19 cellular contexts compared by ENCODE assay signal in the genomic region with DNA sequence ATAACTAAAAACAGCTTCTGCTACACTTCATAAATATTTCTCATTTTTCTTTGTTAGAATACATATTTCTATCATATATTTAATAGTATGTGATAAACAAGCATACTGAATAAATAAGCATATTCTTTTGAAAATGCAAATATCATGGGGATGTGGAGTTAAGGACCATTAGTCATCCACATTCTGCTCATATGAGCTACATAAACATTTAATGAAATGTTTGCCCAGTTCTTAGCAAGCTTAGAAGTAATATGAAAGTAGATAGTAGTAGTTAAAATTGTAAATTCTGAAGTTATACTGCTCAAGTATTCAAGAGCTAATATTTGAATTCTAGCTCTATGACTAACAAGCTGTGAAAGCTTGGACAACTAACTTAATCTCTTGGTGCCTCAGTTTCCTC.
DNase-seq lines count a peak whose midpoint lies in the region; ATAC-seq lines count a peak whose summit lies in the region.
"Had no signal": no experiment of that assay in that cellular context is flagged by ENCODE, and none has a peak within 500 bp of the region (broad histone marks: within the 10 kb centered on the region; RNA-seq: fewer than 3 reads in every experiment).

No MANE protein-coding gene starts in this region.

- peaks cover 36 to 49% of the 10 kb centered on the region in 2 donors for H3K27me3 Mint-ChIP-seq in stimulated activated naive B cell treated with anti-CD40 and anti-IgM and Interleukin-4, amounts not matched to agents 10 μg/mL and 1 μg/mL and 100 μg/mL, for 72 hours

- ATAC-seq in stimulated activated naive B cell treated with anti-CD40 and anti-IgM and Interleukin-4, amounts not matched to agents 10 μg/mL and 1 μg/mL and 100 μg/mL, for 72 hours (replicated peaks), result no peak
- ATAC-seq in GM21529 (IDR thresholded peaks at IDR 0.05; ENCODE audit: unreplicated experiment), result no peak
- ATAC-seq: GM23338 had no signal

- no peak overlapping the region for H3K27ac Mint-ChIP-seq in stimulated activated naive B cell treated with anti-CD40 and anti-IgM and Interleukin-4, amounts not matched to agents 10 μg/mL and 1 μg/mL and 100 μg/mL, for 72 hours
- H3K27ac Mint-ChIP-seq: CD4-positive, CD25-positive, alpha-beta regulatory T cell; CD8-positive, alpha-beta memory T cell; GM23338 had no signal

- H3K4me3 Mint-ChIP-seq in stimulated activated naive B cell treated with anti-CD40 and anti-IgM and Interleukin-4, amounts not matched to agents 10 μg/mL and 1 μg/mL and 100 μg/mL, for 72 hours, result no peak overlapping the region
- H3K4me3 Mint-ChIP-seq: CD8-positive, alpha-beta memory T cell; GM23338 had no signal

- no peaks in the 10 kb centered on the region for H3K4me1 Mint-ChIP-seq in stimulated activated naive B cell treated with anti-CD40 and anti-IgM and Interleukin-4, amounts not matched to agents 10 μg/mL and 1 μg/mL and 100 μg/mL, for 72 hours
- H3K4me1 Mint-ChIP-seq: CD4-positive, CD25-positive, alpha-beta regulatory T cell; CD8-positive, alpha-beta memory T cell had no signal

- no peaks in the 10 kb centered on the region for H3K9me3 Mint-ChIP-seq in stimulated activated naive B cell treated with anti-CD40 and anti-IgM and Interleukin-4, amounts not matched to agents 10 μg/mL and 1 μg/mL and 100 μg/mL, for 72 hours
- H3K9me3 Mint-ChIP-seq: CD8-positive, alpha-beta memory T cell; GM23338 had no signal

- H3K36me3 Mint-ChIP-seq in stimulated activated naive B cell treated with anti-CD40 and anti-IgM and Interleukin-4, amounts not matched to agents 10 μg/mL and 1 μg/mL and 100 μg/mL, for 72 hours, result no peaks in the 10 kb centered on the region
- H3K36me3 Mint-ChIP-seq: CD4-positive, CD25-positive, alpha-beta regulatory T cell had no signal

- DNase-seq in EH (ENCODE audit: low read depth), result peak; percentile 45
- DNase-seq in HCEC 1CT, result peak; percentile 43
- DNase-seq in fibroblast of gingiva (ENCODE audit: low read depth), result peak; percentile 26
- peak; percentile 39 for DNase-seq in iris pigment epithelial cell (ENCODE audit: low read depth)
- no peak for DNase-seq in stimulated activated naive B cell treated with anti-CD40 and anti-IgM and Interleukin-4, amounts not matched to agents 10 μg/mL and 1 μg/mL and 100 μg/mL, for 72 hours
- no peak for DNase-seq in cerebellar nuclear complex (lab: John Stamatoyannopoulos, UW)
- no peak for DNase-seq in NCI-H1930 (lab: John Stamatoyannopoulos, UW)
- DNase-seq: 8988T; BE2C; C1 segment of cervical spinal cord; CD4-positive, CD25-positive, alpha-beta regulatory T cell; CD8-positive, alpha-beta memory T cell; COR-L47; DMS 273 treated with DMSO at 0.1 percent for 48 hours; DMS53; DND-41; H7 had no signal

Comparison
In these comparisons a context has a peak if more than half of its experiments do, and no peak if none do; other contexts are left out.
1. DNase-seq: peak in EH (single experiment), HCEC 1CT (single experiment), fibroblast of gingiva (single experiment) and iris pigment epithelial cell (single experiment); none in stimulated activated naive B cell treated with anti-CD40 and anti-IgM and Interleukin-4, amounts not matched to agents 10 μg/mL and 1 μg/mL and 100 μg/mL, for 72 hours (single experiment), cerebellar nuclear complex (0 of 2) and NCI-H1930 (0 of 2).